34 cellular contexts compared by ENCODE assay signal in the genomic region with DNA sequence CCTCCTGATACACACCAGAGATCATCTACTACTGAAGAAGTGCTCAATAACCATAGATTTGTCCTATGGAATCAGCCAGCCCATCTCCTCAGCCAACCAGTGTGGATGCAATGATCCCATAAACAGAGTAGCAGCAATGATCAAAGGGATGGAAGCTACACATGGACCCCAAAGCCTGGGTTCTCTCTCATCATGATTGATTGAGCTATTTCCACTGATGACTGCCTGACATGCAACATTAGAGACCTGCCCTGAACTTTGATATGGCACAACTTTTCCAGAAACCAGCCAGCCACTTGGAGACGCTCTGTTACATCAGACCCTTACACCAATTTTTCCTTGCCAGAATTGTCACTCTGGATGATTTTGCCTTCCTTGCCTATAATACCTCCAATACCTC.
"Had no signal": no experiment of that assay in that cellular context is flagged by ENCODE, and none has a peak within 500 bp of the region (broad histone marks: within the 10 kb centered on the region; RNA-seq: fewer than 3 reads in every experiment).

No MANE protein-coding gene starts in this region.

- H3K27ac ChIP-seq: KMS-11 had no signal

- DNase-seq: Karpas-422, Kasumi-1, MG63, MM.1S, MV-4-11, NCI-H1048, NCI-H1092, NCI-H1092 treated with DMSO at 0.1 percent for 48 hours, NCI-H1105, NCI-H1105 treated with DMSO at 0.1 percent for 48 hours, NCI-H1417, NCI-H1417 treated with DMSO at 0.1 percent for 48 hours, NCI-H1436, NCI-H1436 treated with DMSO at 0.1 percent for 48 hours, NCI-H146, NCI-H1694, NCI-H1694 treated with DMSO at 0.1 percent for 48 hours, NCI-H187, NCI-H187 treated with DMSO at 0.1 percent for 48 hours, NCI-H1930, NCI-H2029, NCI-H2029 treated with DMSO at 0.1 percent for 48 hours, NCI-H2081, NCI-H2081 treated with DMSO at 0.1 percent for 48 hours, NCI-H2107, NCI-H2171, NCI-H2171 treated with DMSO at 0.1 percent for 48 hours, NCI-H2227 treated with DMSO at 0.1 percent for 48 hours, NCI-H226, NCI-H345, NCI-H446, NCI-H446 treated with DMSO at 0.1 percent for 48 hours, NCI-H510A had no signal

- H3K27me3 ChIP-seq: MG63 had no signal

- H3K36me3 ChIP-seq: MG63 had no signal

- H3K9ac ChIP-seq: KMS-11 had no signal

- H3K4me3 ChIP-seq: MG63 had no signal

- H3K9me3 ChIP-seq: MG63 had no signal
